Comparison of ENCODE assay signal across 8 cellular contexts in the genomic region with DNA sequence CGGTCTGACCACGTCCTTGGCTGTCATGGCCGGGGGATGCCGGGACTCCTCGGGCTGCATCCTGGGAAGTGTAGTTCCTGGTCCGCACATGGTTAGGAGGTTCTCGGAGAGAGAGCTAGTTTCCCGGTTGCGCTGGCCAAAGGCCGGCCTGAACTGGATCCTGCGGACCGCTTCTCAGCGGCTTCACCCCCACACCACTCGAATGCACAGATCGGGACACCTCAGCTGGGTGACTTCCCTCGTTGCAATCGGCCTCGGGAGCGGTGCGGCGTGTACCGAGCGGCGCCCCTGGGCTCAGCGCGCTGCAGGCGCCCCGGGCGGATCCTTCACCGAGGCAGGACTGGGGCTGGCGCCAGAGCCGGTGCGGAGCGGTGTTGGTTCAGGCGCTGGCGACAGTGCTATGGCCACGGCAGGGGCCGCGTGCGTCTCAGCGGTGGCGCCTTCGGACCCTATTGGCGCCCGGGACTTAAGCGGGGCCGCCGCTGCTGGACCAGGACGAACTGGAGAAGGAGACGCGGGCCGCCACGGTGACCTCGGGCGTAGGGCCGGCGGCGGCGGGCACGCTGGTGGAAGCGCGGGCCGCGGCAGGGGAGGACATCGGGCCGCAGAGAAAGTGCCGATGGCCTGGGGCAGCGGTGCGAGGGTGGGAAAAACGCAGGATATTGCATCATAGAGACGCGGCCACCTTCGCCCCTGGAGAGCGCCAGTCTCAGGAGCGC. TPM values are rescaled to one million over a fixed set of nuclear protein-coding genes. Genes with fewer than 3 reads are reported as not detected.
DNase-seq lines count a peak whose midpoint lies in the region; ATAC-seq and TF ChIP-seq lines count a peak whose summit lies in the region.

No MANE protein-coding gene starts in this region.

- H3K36me3 ChIP-seq in left lung = peaks cover 0 to 44% of the 10 kb centered on the region in 2 donors

- no peaks in the 10 kb centered on the region for H3K9me3 ChIP-seq in left lung

- TF ChIP-seq CTCF in left lung (IDR thresholded peaks at IDR 0.05) = no peak

- intact Hi-C loops in left lung (cut with DNase I) = no loop called here

- DNase-seq in G401 (ENCODE audit: low spot score) (peak; percentile 89), NCI-H2196 treated with DMSO at 0.1 percent for 48 hours (lab: John Stamatoyannopoulos, UW; ENCODE audit: unreplicated experiment) (peak; percentile 73), dermis microvascular lymphatic vessel endothelial cell (ENCODE audit: low read depth in 2 of 2) (peak; percentile 55 to 78), left lung (peak; percentile 90 to 92)
- DNase-seq in activated CD4-positive, alpha-beta T cell treated with anti-CD3 and anti-CD28 coated beads for 48 hours = peak; percentile 79
- peak; percentile 71 to 72 for DNase-seq in stimulated activated CD4-positive, alpha-beta T cell treated with anti-CD3 and anti-CD28 coated beads, Interleukin-2, amount 100 ng/mL, for 24 hours

- H3K27ac ChIP-seq in left lung = peak overlapping the region; percentile 82 to 89

- H3K27me3 ChIP-seq in left lung = no peaks in the 10 kb centered on the region

- in situ Hi-C loops in G401 (cut with HindIII; ENCODE audit: low sequenced_read_pairs) = no loop called here

- H3K4me1 ChIP-seq in left lung = peaks cover 5 to 38% of the 10 kb centered on the region in 2 donors

- peak; percentile 34 for ATAC-seq in HG02610 (IDR thresholded peaks at IDR 0.05; ENCODE audit: unreplicated experiment)
- peak; percentile 92 for ATAC-seq in left lung
- no peak for ATAC-seq in HG03457 (IDR thresholded peaks at IDR 0.05; ENCODE audit: unreplicated experiment)

- peak overlapping the region; percentile 81 to 89 for H3K4me3 ChIP-seq in left lung

RNA-seq across cellular contexts. Expression of gene ZNF629, which starts 11.5 kb away (rescaled TPM):
- total RNA-seq in G401 (2014; rRNA removed; shearing (Covaris generic)) = 18.4 and 27.6 TPM in 2 replicates
- 3.3 and 6.1 TPM in 2 replicates for total RNA-seq in dermis microvascular lymphatic vessel endothelial cell
- total RNA-seq in left lung = 10 to 100 TPM; 12.3 to 13.1 TPM

RNA-seq across cellular contexts. Expression of gene RNF40, which starts 13.4 kb away (rescaled TPM):
- 136 and 189 TPM in 2 replicates for total RNA-seq in G401 (2014; rRNA removed; shearing (Covaris generic))
- total RNA-seq in dermis microvascular lymphatic vessel endothelial cell (41.0 and 50.3 TPM in 2 replicates), left lung (10 to 100 TPM; 93.4 to 98.7 TPM)

RNA-seq across cellular contexts. Expression of gene CFAP119, which starts 13.7 kb away (rescaled TPM):
- 2.4 and 6.5 TPM in 2 replicates for total RNA-seq in G401 (2014; rRNA removed; shearing (Covaris generic))
- total RNA-seq in dermis microvascular lymphatic vessel endothelial cell = 0.89 and 0.90 TPM in 2 replicates
- 10 to 100 TPM in 1 of 2 donors, 1 to 10 TPM in 1; 6.6 to 10.9 TPM for total RNA-seq in left lung

RNA-seq across cellular contexts. Expression of gene PHKG2, which starts 27.3 kb away (rescaled TPM):
- total RNA-seq in G401 (2014; rRNA removed; shearing (Covaris generic)) = 35.9 TPM in 2 replicates
- 14.9 and 21.1 TPM in 2 replicates for total RNA-seq in dermis microvascular lymphatic vessel endothelial cell
- total RNA-seq in left lung = 10 to 100 TPM; 28.8 to 31.2 TPM
